ENCODE assay signal across 17 cellular contexts in the genomic region with DNA sequence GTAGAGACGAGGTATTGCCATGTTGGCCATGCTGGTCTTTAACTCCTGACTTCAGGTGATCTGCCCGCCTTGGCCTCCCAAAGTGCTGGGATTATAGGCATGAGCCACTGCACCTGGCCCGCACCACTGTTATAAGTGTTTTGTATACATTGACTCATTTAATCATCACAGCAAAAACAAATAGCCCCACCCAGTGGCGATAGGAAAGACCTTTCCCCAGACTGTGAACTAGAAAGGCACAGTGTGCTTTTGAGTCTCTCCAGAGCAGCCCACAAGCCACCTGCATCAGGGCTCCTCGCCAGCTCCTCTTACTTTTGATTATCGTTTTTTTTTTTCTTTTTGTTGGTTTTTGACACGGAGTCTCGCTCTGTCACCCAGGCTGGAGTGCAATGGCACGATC. TPM values are rescaled to one million over a fixed set of nuclear protein-coding genes. Genes with fewer than 3 reads are reported as not detected.
A peak's percentile ranks its signal among the peaks of the same experiment; 100 is the strongest.
DNase-seq lines count a peak whose midpoint lies in the region; ATAC-seq and TF ChIP-seq lines count a peak whose summit lies in the region.
"Had no signal": no experiment of that assay in that cellular context is flagged by ENCODE, and none has a peak within 500 bp of the region (broad histone marks: within the 10 kb centered on the region; RNA-seq: fewer than 3 reads in every experiment).

No MANE protein-coding gene starts in this region.

- 34% methylated on average over 9 of the region's 9 CpGs for WGBS in SK-N-SH (ENCODE audit: low lambda C conversion rate)
- 67% methylated on average over 9 of the region's 9 CpGs for WGBS in mesenchymal stem cell

- CTCF ChIA-PET in SK-N-SH (lab: Yijun Ruan, JAX), result no interaction called here
- CTCF ChIA-PET in RWPE1 (lab: Yijun Ruan, JAX), result interaction anchor here (0.7 kb wide), 2 partner anchors 42 to 91 kb away, joined by 3 to 4 read pairs; no protein-coding TSS in a partner anchor

- peak; percentile 19; the same call in 1 of the 2 replicates for TF ChIP-seq RAD21 in SK-N-SH (IDR thresholded peaks at IDR 0.05; ENCODE audit: low read length)

- H3K79me1 ChIP-seq in mesenchymal stem cell (replicated peaks; ENCODE audit: low read length, poor library complexity, severe bottlenecking), result no peaks in the 10 kb centered on the region

- no peak overlapping the region for H2BK120ac ChIP-seq in mesenchymal stem cell (ENCODE audit: low read depth, low read length)

- ATAC-seq in SK-N-SH treated with all-trans-retinoic acid at 6 μM for 48 hours (no peak), HG02970 (IDR thresholded peaks at IDR 0.05; ENCODE audit: low FRiP score, unreplicated experiment) (no peak), GM21515 (IDR thresholded peaks at IDR 0.05; ENCODE audit: unreplicated experiment) (no peak), HG03342 (IDR thresholded peaks at IDR 0.05; ENCODE audit: unreplicated experiment) (no peak)
- ATAC-seq: activated T-cell treated with anti-CD3 and anti-CD28 coated beads, Interleukin-2, amount 50 U/mL, for 72 hours; body of pancreas; stimulated activated effector memory CD8-positive, alpha-beta T cell treated with anti-CD3 and anti-CD28 coated beads, Interleukin-12 subunit alpha, Interleukin-12 subunit beta, amount 100 ng/mL, for 72 hours had no signal

- no peaks in the 10 kb centered on the region for H3K27me3 ChIP-seq in SK-N-SH (ENCODE audit: insufficient read depth)
- peaks cover 0 to 7% of the 10 kb centered on the region in 2 experiments for H3K27me3 ChIP-seq in mesenchymal stem cell (ENCODE audit: control insufficient read depth in 1 of 2, insufficient read depth in 1 of 2, low read length in 2 of 2)
- H3K27me3 ChIP-seq: body of pancreas, SJSA1 had no signal

- H3K4me2 ChIP-seq in SK-N-SH, result no peak overlapping the region
- H3K4me2 ChIP-seq in mesenchymal stem cell (ENCODE audit: low read length, poor library complexity, severe bottlenecking), result no peak overlapping the region

- H2AFZ ChIP-seq in SK-N-SH (ENCODE audit: low read depth) (no peak overlapping the region), mesenchymal stem cell (ENCODE audit: low read depth, low read length) (no peak overlapping the region)

- H3K23ac ChIP-seq in mesenchymal stem cell (ENCODE audit: low read length in 2 of 2), result no peak overlapping the region

- TF ChIP-seq CTCF in SK-N-SH (IDR thresholded peaks at IDR 0.05), result no peak
- no peak for TF ChIP-seq CTCF in RWPE1 (conservative IDR thresholded peaks at IDR 0.05; ENCODE audit: low read depth)

- H3K27ac ChIP-seq in SK-N-SH (ENCODE audit: low read depth in 2 of 2, low read length in 1 of 2) (no peak overlapping the region), RWPE1 (no peak overlapping the region), mesenchymal stem cell (ENCODE audit: low read length, poor library complexity, severe bottlenecking) (no peak overlapping the region)
- H3K27ac ChIP-seq: body of pancreas, epithelial cell of prostate, prostate gland, SJSA1 had no signal

- H3K79me2 ChIP-seq in SK-N-SH (ENCODE audit: insufficient read depth), result no peaks in the 10 kb centered on the region

- no peak overlapping the region for H3K4me3 ChIP-seq in SK-N-SH (ENCODE audit: low read depth in 2 of 2, low read length in 1 of 2)
- no peak overlapping the region for H3K4me3 ChIP-seq in mesenchymal stem cell (ENCODE audit: insufficient read depth in 1 of 2, low read depth in 1 of 2, low read length in 2 of 2)
- H3K4me3 ChIP-seq: body of pancreas, prostate gland, SJSA1 had no signal

- H3K18ac ChIP-seq in mesenchymal stem cell (ENCODE audit: low read depth in 1 of 2, low read length in 2 of 2), result no peak overlapping the region

- H4K91ac ChIP-seq in mesenchymal stem cell (ENCODE audit: low read length), result no peak overlapping the region

- TF ChIP-seq EP300 in SK-N-SH (IDR thresholded peaks at IDR 0.05; ENCODE audit: borderline replicate concordance in 1 of 2, low read depth in 1 of 2, low read length in 1 of 2), result no peak

- no peaks in the 10 kb centered on the region for H4K20me1 ChIP-seq in SK-N-SH (ENCODE audit: insufficient read depth)

- no peak overlapping the region for H2BK15ac ChIP-seq in mesenchymal stem cell (ENCODE audit: low read depth, poor library complexity, severe bottlenecking)

- H3K4ac ChIP-seq in mesenchymal stem cell (ENCODE audit: low read depth in 1 of 2, low read length in 2 of 2), result no peak overlapping the region

- POLR2A ChIA-PET in SK-N-SH (lab: Yijun Ruan, JAX) (no interaction called here), RWPE1 (lab: Yijun Ruan, JAX; ENCODE audit: low non-redundant PET) (no interaction called here)

- H3K4me1 ChIP-seq in SK-N-SH (ENCODE audit: control insufficient read depth in 1 of 2, insufficient read depth in 2 of 2, low read depth in 1 of 2, low read length in 1 of 2) (no peaks in the 10 kb centered on the region), mesenchymal stem cell (ENCODE audit: control insufficient read depth, insufficient read depth, low read depth, low read length) (no peaks in the 10 kb centered on the region)
- H3K4me1 ChIP-seq: body of pancreas, prostate gland, SJSA1 had no signal

- DNase-seq in SK-N-SH (no peak), HT1080 (ENCODE audit: low read depth) (peak; percentile 23), RWPE1 (ENCODE audit: low spot score) (peak; percentile 40), mesenchymal stem cell (peak; percentile 15)
- DNase-seq: activated CD4-positive, CD25-positive, alpha-beta regulatory T cell; activated T-cell treated with anti-CD3 and anti-CD28 coated beads, Interleukin-2, amount 50 U/mL, for 72 hours; body of pancreas; NCI-H2081 treated with DMSO at 0.1 percent for 48 hours; stimulated activated CD4-positive, alpha-beta T cell treated with anti-CD3 and anti-CD28 coated beads, Interleukin-1b, Interleukin-23, amount 100 ng/mL, for 48 hours had no signal

- no peaks in the 10 kb centered on the region for H3K36me3 ChIP-seq in SK-N-SH (replicated peaks in 1 of 2; ENCODE audit: control insufficient read depth in 1 of 2, insufficient read depth in 2 of 2, low read length in 1 of 2)
- no peaks in the 10 kb centered on the region for H3K36me3 ChIP-seq in mesenchymal stem cell (ENCODE audit: control insufficient read depth in 1 of 2, insufficient read depth in 2 of 2, low read depth in 1 of 2, low read length in 2 of 2)
- H3K36me3 ChIP-seq: prostate gland, SJSA1 had no signal

- no peaks in the 10 kb centered on the region for H3F3A ChIP-seq in SK-N-SH (replicated peaks; ENCODE audit: insufficient read depth)

- H3K9me2 ChIP-seq in SK-N-SH, result no peaks in the 10 kb centered on the region

- no peak overlapping the region for H2BK12ac ChIP-seq in mesenchymal stem cell (ENCODE audit: low read length in 2 of 2)

- H2BK5ac ChIP-seq in mesenchymal stem cell (ENCODE audit: low read depth, low read length, poor library complexity, severe bottlenecking), result no peak overlapping the region

- H3K14ac ChIP-seq in mesenchymal stem cell (ENCODE audit: low read length in 2 of 2), result no peak overlapping the region

- H3K9me3 ChIP-seq in SK-N-SH (no peaks in the 10 kb centered on the region), mesenchymal stem cell (ENCODE audit: control insufficient read depth, low read length) (peaks cover 11% of the 10 kb centered on the region)
- H3K9me3 ChIP-seq: prostate gland had no signal

- H3K9ac ChIP-seq in SK-N-SH, result no peak overlapping the region
- no peak overlapping the region for H3K9ac ChIP-seq in mesenchymal stem cell (ENCODE audit: low read length)

- no peak overlapping the region for H2AK5ac ChIP-seq in mesenchymal stem cell (ENCODE audit: low read length, severe bottlenecking)

- H4K8ac ChIP-seq in mesenchymal stem cell (ENCODE audit: low read length), result no peak overlapping the region

TF ChIP-seq in SK-N-SH, 30 proteins besides CTCF, POLR2A, EP300 and RAD21 (continues in another document):
- TF ChIP-seq USF1 (IDR thresholded peaks at IDR 0.05; ENCODE audit: borderline replicate concordance, low read depth) (no peak), TCF12 (IDR thresholded peaks at IDR 0.05) (no peak)
- TF ChIP-seq, protein P1, sequence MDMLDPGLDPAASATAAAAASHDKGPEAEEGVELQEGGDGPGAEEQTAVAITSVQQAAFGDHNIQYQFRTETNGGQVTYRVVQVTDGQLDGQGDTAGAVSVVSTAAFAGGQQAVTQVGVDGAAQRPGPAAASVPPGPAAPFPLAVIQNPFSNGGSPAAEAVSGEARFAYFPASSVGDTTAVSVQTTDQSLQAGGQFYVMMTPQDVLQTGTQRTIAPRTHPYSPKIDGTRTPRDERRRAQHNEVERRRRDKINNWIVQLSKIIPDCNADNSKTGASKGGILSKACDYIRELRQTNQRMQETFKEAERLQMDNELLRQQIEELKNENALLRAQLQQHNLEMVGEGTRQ (IDR thresholded peaks at IDR 0.05; ENCODE audit: borderline replicate concordance, low read depth, low read length), result no peak

TF ChIP-seq in SK-N-SH treated with all-trans-retinoic acid at 6 μM for 48 hours, 23 proteins besides CTCF, POLR2A, EP300 and RAD21 (continues in another document):
- TF ChIP-seq, protein P2, sequence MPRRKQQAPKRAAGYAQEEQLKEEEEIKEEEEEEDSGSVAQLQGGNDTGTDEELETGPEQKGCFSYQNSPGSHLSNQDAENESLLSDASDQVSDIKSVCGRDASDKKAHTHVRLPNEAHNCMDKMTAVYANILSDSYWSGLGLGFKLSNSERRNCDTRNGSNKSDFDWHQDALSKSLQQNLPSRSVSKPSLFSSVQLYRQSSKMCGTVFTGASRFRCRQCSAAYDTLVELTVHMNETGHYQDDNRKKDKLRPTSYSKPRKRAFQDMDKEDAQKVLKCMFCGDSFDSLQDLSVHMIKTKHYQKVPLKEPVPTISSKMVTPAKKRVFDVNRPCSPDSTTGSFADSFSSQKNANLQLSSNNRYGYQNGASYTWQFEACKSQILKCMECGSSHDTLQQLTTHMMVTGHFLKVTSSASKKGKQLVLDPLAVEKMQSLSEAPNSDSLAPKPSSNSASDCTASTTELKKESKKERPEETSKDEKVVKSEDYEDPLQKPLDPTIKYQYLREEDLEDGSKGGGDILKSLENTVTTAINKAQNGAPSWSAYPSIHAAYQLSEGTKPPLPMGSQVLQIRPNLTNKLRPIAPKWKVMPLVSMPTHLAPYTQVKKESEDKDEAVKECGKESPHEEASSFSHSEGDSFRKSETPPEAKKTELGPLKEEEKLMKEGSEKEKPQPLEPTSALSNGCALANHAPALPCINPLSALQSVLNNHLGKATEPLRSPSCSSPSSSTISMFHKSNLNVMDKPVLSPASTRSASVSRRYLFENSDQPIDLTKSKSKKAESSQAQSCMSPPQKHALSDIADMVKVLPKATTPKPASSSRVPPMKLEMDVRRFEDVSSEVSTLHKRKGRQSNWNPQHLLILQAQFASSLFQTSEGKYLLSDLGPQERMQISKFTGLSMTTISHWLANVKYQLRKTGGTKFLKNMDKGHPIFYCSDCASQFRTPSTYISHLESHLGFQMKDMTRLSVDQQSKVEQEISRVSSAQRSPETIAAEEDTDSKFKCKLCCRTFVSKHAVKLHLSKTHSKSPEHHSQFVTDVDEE (CRISPR knock-in tag; IDR thresholded peaks at IDR 0.05), result no peak

RNA-seq across cellular contexts. Expression of gene ZFP64, which starts 27.9 kb away (rescaled TPM):
- polyA plus RNA-seq in SK-N-SH (2012; rRNA removed), result 12.4 and 12.8 TPM in 2 replicates
- 9.1 and 11.6 TPM in 2 replicates for polyA plus RNA-seq in SK-N-SH (2012; cell fraction: cytosol; rRNA removed)
- 11.3 and 11.7 TPM in 2 replicates for polyA plus RNA-seq in SK-N-SH (2012; cell fraction: nucleus; rRNA removed)
- 11.2 and 14.6 TPM in 2 replicates for total RNA-seq in HT1080 (2014; rRNA removed; shearing (Covaris generic))
- 25.9 and 30.6 TPM in 2 replicates for polyA plus RNA-seq in HT1080 (2015; cell fraction: cytosol; rRNA removed)
- 18.9 and 19.1 TPM in 2 replicates for polyA plus RNA-seq in HT1080 (2015; cell fraction: nucleus; rRNA removed)
- 22.2 TPM for polyA plus RNA-seq in mesenchymal stem cell (2013, experiment 1 of 2)
- 22.4 TPM for polyA plus RNA-seq in mesenchymal stem cell (2013, experiment 2 of 2)
